Comparison of ENCODE assay signal across 22 cellular contexts in the genomic region with DNA sequence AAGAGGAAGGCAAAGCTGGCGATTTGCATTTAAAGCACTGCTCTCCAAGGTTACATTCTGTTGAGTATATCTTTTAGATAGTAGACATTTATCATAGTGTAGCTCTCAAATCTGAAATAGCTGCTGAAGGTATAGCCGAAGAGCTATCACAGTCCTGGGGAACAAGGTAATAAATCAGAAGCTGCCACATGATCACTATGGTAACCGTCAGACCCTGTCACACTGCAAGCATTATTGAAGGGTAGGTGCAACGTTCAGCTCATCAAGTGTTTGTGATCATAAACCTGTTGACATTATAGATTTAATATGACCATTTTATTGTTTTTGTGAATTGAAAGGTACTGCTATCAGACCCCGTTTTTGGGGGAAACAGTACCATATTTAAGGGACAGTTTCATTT.
"Had no signal": no experiment of that assay in that cellular context is flagged by ENCODE, and none has a peak within 500 bp of the region (broad histone marks: within the 10 kb centered on the region; RNA-seq: fewer than 3 reads in every experiment).

No MANE protein-coding gene starts in this region.

- H3K9me3 Mint-ChIP-seq: activated naive CD4-positive, alpha-beta T cell treated with anti-CD3 and anti-CD28 coated beads, Interleukin-2, amount 10 ng/mL, durations not matched to agents 7 days and 5 days; activated T-cell treated with anti-CD3 and anti-CD28 coated beads, Interleukin-2, amount 50 U/mL, for 4 hours; nephron had no signal

- H3K27ac ChIP-seq: body of pancreas, right lobe of liver, skin epidermis, tibial nerve had no signal

- H3K27me3 Mint-ChIP-seq: activated naive CD4-positive, alpha-beta T cell treated with anti-CD3 and anti-CD28 coated beads, Interleukin-2, amount 10 ng/mL, durations not matched to agents 7 days and 5 days; dendritic cell treated with granulocyte-macrophage colony-stimulating factor and Interleukin-4, amounts not matched to agents 40 ng/mL and 50 ng/mL, for 4 days; stimulated activated naive CD8-positive, alpha-beta T cell treated with anti-CD3 and anti-CD28 coated beads, Interleukin-15, Interleukin-2, amounts not matched to agents 100 ng/mL and 50 ng/mL, for 24 hours had no signal

- H3K4me3 Mint-ChIP-seq: activated naive CD4-positive, alpha-beta T cell treated with anti-CD3 and anti-CD28 coated beads, Interleukin-2, amount 10 ng/mL, durations not matched to agents 7 days and 5 days; activated T-cell treated with anti-CD3 and anti-CD28 coated beads, Interleukin-2, amount 50 U/mL, for 4 hours; dendritic cell treated with granulocyte-macrophage colony-stimulating factor and Interleukin-4, amounts not matched to agents 40 ng/mL and 50 ng/mL, for 4 days; nephron; stimulated activated naive CD8-positive, alpha-beta T cell treated with anti-CD3 and anti-CD28 coated beads, Interleukin-15, Interleukin-2, amounts not matched to agents 100 ng/mL and 50 ng/mL, for 24 hours had no signal

- H3K36me3 Mint-ChIP-seq: activated naive CD4-positive, alpha-beta T cell treated with anti-CD3 and anti-CD28 coated beads, Interleukin-2, amount 10 ng/mL, durations not matched to agents 7 days and 5 days had no signal

- H3K4me1 Mint-ChIP-seq: activated naive CD4-positive, alpha-beta T cell treated with anti-CD3 and anti-CD28 coated beads, Interleukin-2, amount 10 ng/mL, durations not matched to agents 7 days and 5 days had no signal

- H3K4me3 ChIP-seq: body of pancreas, right lobe of liver, skin epidermis, tibial nerve had no signal

- DNase-seq: activated CD4-positive, alpha-beta T cell treated with anti-CD3 and anti-CD28 coated beads, Interleukin-2, amount 50 U/mL, for 4 hours; activated CD8-positive, alpha-beta memory T cell treated with anti-CD3 and anti-CD28 coated beads for 24 hours; activated CD8-positive, alpha-beta memory T cell treated with anti-CD3 and anti-CD28 coated beads, Interleukin-2, amount 50 U/mL, for 48 hours; activated naive CD4-positive, alpha-beta T cell treated with anti-CD3 and anti-CD28 coated beads, Interleukin-2, amount 10 ng/mL, durations not matched to agents 7 days and 5 days; activated T-cell treated with anti-CD3 and anti-CD28 coated beads, Interleukin-2, amount 50 U/mL, for 4 hours; body of pancreas; effector CD4-positive, alpha-beta T cell; erythroblast; foreskin fibroblast; left ventricle myocardium superior; mammary epithelial cell; occipital lobe; posterior cingulate gyrus; right lobe of liver; stimulated activated CD4-positive, alpha-beta T cell treated with anti-CD3 and anti-CD28 coated beads, Interleukin-1b, Interleukin-23, amount 100 ng/mL, for 48 hours; T-helper 1 cell; T-helper 9 cell had no signal

- ATAC-seq: activated T-cell treated with anti-CD3 and anti-CD28 coated beads, Interleukin-2, amount 50 U/mL, for 4 hours; body of pancreas; left ventricle myocardium superior; right lobe of liver had no signal

- H3K36me3 ChIP-seq: right lobe of liver, tibial nerve had no signal

- H3K27me3 ChIP-seq: body of pancreas, right lobe of liver, tibial nerve had no signal

- H3K4me1 ChIP-seq: body of pancreas, right lobe of liver, tibial nerve had no signal

- H3K27ac Mint-ChIP-seq: activated naive CD4-positive, alpha-beta T cell treated with anti-CD3 and anti-CD28 coated beads, Interleukin-2, amount 10 ng/mL, durations not matched to agents 7 days and 5 days; dendritic cell treated with granulocyte-macrophage colony-stimulating factor and Interleukin-4, amounts not matched to agents 40 ng/mL and 50 ng/mL, for 4 days; nephron; stimulated activated naive CD8-positive, alpha-beta T cell treated with anti-CD3 and anti-CD28 coated beads, Interleukin-15, Interleukin-2, amounts not matched to agents 100 ng/mL and 50 ng/mL, for 24 hours had no signal

- H3K9me3 ChIP-seq: body of pancreas, right lobe of liver, tibial nerve had no signal
